Comparison of ENCODE assay signal across 16 cellular contexts in genomic region chr5:124948062-124948753, GRCh38.
A peak's percentile ranks its signal among the peaks of the same experiment; 100 is the strongest.
DNase-seq lines count a peak whose midpoint lies in the region; ATAC-seq, FAIRE-seq and TF ChIP-seq lines count a peak whose summit lies in the region.
"Had no signal": no experiment of that assay in that cellular context is flagged by ENCODE, and none has a peak within 500 bp of the region (broad histone marks: within the 10 kb centered on the region; RNA-seq: fewer than 3 reads in every experiment).

No MANE protein-coding gene starts in this region.

- H3K4me1 ChIP-seq in cardiac muscle cell (ENCODE audit: low read depth) (peaks cover 7% of the 10 kb centered on the region), PC-3 (ENCODE audit: insufficient read depth, low read length) (peaks cover 30% of the 10 kb centered on the region), small intestine (ENCODE audit: control insufficient read depth in 2 of 2, insufficient read depth in 1 of 2, low read depth in 1 of 2, low read length in 1 of 2) (peaks cover 2 to 5% of the 10 kb centered on the region in 2 donors)
- H3K4me1 ChIP-seq: gastroesophageal sphincter, prostate gland had no signal

- H3K27ac ChIP-seq in cardiac muscle cell (no peak overlapping the region), PC-3 (ENCODE audit: low read length) (peak overlapping the region; percentile 90), small intestine (ENCODE audit: low read depth in 1 of 2, low read length in 1 of 2) (no peak overlapping the region)
- H3K27ac ChIP-seq: gastroesophageal sphincter, prostate gland had no signal

- peak overlapping the region; percentile 55 for H3K9ac ChIP-seq in PC-3 (ENCODE audit: low read length)

- no peak overlapping the region for H3K27ac Mint-ChIP-seq in effector memory CD8-positive, alpha-beta T cell
- H3K27ac Mint-ChIP-seq: activated CD4-positive, alpha-beta T cell treated with anti-CD3 and anti-CD28 coated beads, Interleukin-2, amount 10 ng/mL, durations not matched to agents 7 days and 5 days had no signal

- intact Hi-C loops in cardiac septum (cut with DNase I) (loop anchor here (5.0 kb wide), 1 partner anchor 41 kb away; no protein-coding TSS in a partner anchor), PC-3 (cut with micrococcal nuclease) (loop anchor here (1.0 to 5.0 kb wide), 3 partner anchors 200 to 461 kb away; no protein-coding TSS in a partner anchor)

- BruUV-seq in PC-3 (replicated peaks; lab: Mats Ljungman, UMichigan): no TSS peak

- no peaks in the 10 kb centered on the region for H3K27me3 Mint-ChIP-seq in effector memory CD8-positive, alpha-beta T cell
- H3K27me3 Mint-ChIP-seq: activated CD4-positive, alpha-beta T cell treated with anti-CD3 and anti-CD28 coated beads, Interleukin-2, amount 10 ng/mL, durations not matched to agents 7 days and 5 days; central memory CD8-positive, alpha-beta T cell had no signal

- H3K36me3 Mint-ChIP-seq in effector memory CD8-positive, alpha-beta T cell (ENCODE audit: insufficient read depth): no peaks in the 10 kb centered on the region

- no peak overlapping the region for H3K4me3 Mint-ChIP-seq in effector memory CD8-positive, alpha-beta T cell
- H3K4me3 Mint-ChIP-seq: activated CD4-positive, alpha-beta T cell treated with anti-CD3 and anti-CD28 coated beads, Interleukin-2, amount 10 ng/mL, durations not matched to agents 7 days and 5 days; central memory CD8-positive, alpha-beta T cell had no signal

- peak overlapping the region; percentile 62 for H3K4me2 ChIP-seq in PC-3 (ENCODE audit: low read length)

- no peaks in the 10 kb centered on the region for H3K9me3 Mint-ChIP-seq in effector memory CD8-positive, alpha-beta T cell

- POLR2A ChIA-PET in PC-3 (lab: Charles Lee; ENCODE audit: unreplicated experiment): no interaction called here

- 37 to 47% (median 46%) methylated on average over 9 of the region's 9 CpGs for WGBS in small intestine, 3 donors

- peak; percentile 18 to 32 for DNase-seq in cardiac muscle cell (ENCODE audit: low read depth in 1 of 2, low spot score in 1 of 2)
- no peak for DNase-seq in cardiac septum (ENCODE audit: low spot score)
- peak; percentile 60 for DNase-seq in PC-3
- peak; percentile 6 for DNase-seq in fibroblast of gingiva (ENCODE audit: low read depth)
- peak; percentile 34 for DNase-seq in small intestine
- no peak for DNase-seq in NCI-H1092 (lab: John Stamatoyannopoulos, UW)
- no peak for DNase-seq in effector memory CD8-positive, alpha-beta T cell
- DNase-seq: activated CD4-positive, alpha-beta T cell treated with anti-CD3 and anti-CD28 coated beads, Interleukin-2, amount 10 ng/mL, durations not matched to agents 7 days and 5 days; HCEC 1CT; NCI-H82; SW 1271; tibial artery had no signal

- ATAC-seq in PC-3 (peak; percentile 83), GM21381 (IDR thresholded peaks at IDR 0.05; ENCODE audit: unreplicated experiment) (no peak)
- ATAC-seq in effector memory CD8-positive, alpha-beta T cell (replicated peaks): no peak
- ATAC-seq: gastroesophageal sphincter had no signal

- H3F3A ChIP-seq in PC-3 (ENCODE audit: low read length, unreplicated experiment): no peaks in the 10 kb centered on the region

- H3K9me3 ChIP-seq in cardiac muscle cell (ENCODE audit: low read depth): no peaks in the 10 kb centered on the region
- H3K9me3 ChIP-seq in PC-3 (ENCODE audit: low read length): no peaks in the 10 kb centered on the region
- H3K9me3 ChIP-seq in small intestine (ENCODE audit: control insufficient read depth, low read depth): no peaks in the 10 kb centered on the region
- H3K9me3 ChIP-seq: gastroesophageal sphincter, prostate gland, tibial artery had no signal

- H3K36me3 ChIP-seq in cardiac muscle cell: no peaks in the 10 kb centered on the region
- no peaks in the 10 kb centered on the region for H3K36me3 ChIP-seq in PC-3 (ENCODE audit: low read depth, low read length)
- no peaks in the 10 kb centered on the region for H3K36me3 ChIP-seq in small intestine (ENCODE audit: control insufficient read depth in 2 of 2, insufficient read depth in 2 of 2, low read length in 2 of 2)
- H3K36me3 ChIP-seq: gastroesophageal sphincter, prostate gland, tibial artery had no signal

- peak overlapping the region; percentile 42; the same call in 1 of the 2 replicates for H2AFZ ChIP-seq in PC-3 (ENCODE audit: low read length)

- no peaks in the 10 kb centered on the region for H3K27me3 ChIP-seq in cardiac muscle cell
- no peaks in the 10 kb centered on the region for H3K27me3 ChIP-seq in PC-3 (ENCODE audit: low read length)
- no peaks in the 10 kb centered on the region for H3K27me3 ChIP-seq in small intestine (ENCODE audit: control insufficient read depth in 2 of 2, insufficient read depth in 2 of 2, low read length in 2 of 2)
- H3K27me3 ChIP-seq: gastroesophageal sphincter, tibial artery had no signal

- no peaks in the 10 kb centered on the region for H3K4me1 Mint-ChIP-seq in effector memory CD8-positive, alpha-beta T cell (ENCODE audit: low read depth in 2 of 2)
- H3K4me1 Mint-ChIP-seq: activated CD4-positive, alpha-beta T cell treated with anti-CD3 and anti-CD28 coated beads, Interleukin-2, amount 10 ng/mL, durations not matched to agents 7 days and 5 days; central memory CD8-positive, alpha-beta T cell had no signal

- no peaks in the 10 kb centered on the region for H3K79me2 ChIP-seq in PC-3 (ENCODE audit: low read length)

- H4K20me1 ChIP-seq in PC-3 (ENCODE audit: low read length): no peaks in the 10 kb centered on the region

- no peaks in the 10 kb centered on the region for H3K9me2 ChIP-seq in PC-3 (replicated peaks; ENCODE audit: low read length)

- no peak overlapping the region for H3K4me3 ChIP-seq in cardiac muscle cell
- peak overlapping the region; percentile 22; the same call in 1 of the 2 replicates for H3K4me3 ChIP-seq in PC-3 (ENCODE audit: low read length)
- no peak overlapping the region for H3K4me3 ChIP-seq in small intestine (ENCODE audit: low read depth in 1 of 2, low read length in 2 of 2)
- H3K4me3 ChIP-seq: gastroesophageal sphincter, prostate gland, tibial artery had no signal

- FAIRE-seq in small intestine (lab: Jason Lieb, UNC): no peak

- CTCF ChIA-PET in PC-3 (lab: Charles Lee): no interaction called here

- no peak for TF ChIP-seq CTCF in cardiac muscle cell (IDR thresholded peaks at IDR 0.05; ENCODE audit: low read depth, low read length)
- no peak for TF ChIP-seq CTCF in PC-3 (conservative IDR thresholded peaks at IDR 0.05; ENCODE audit: low read depth, low read length)

Comparison
In these comparisons a context has a peak if more than half of its experiments do, and no peak if none do; other contexts are left out.
1. DNase-seq: peak in cardiac muscle cell (2 of 2), PC-3 (single experiment), fibroblast of gingiva (single experiment) and small intestine (single experiment); none in cardiac septum (single experiment), NCI-H1092 (single experiment) and effector memory CD8-positive, alpha-beta T cell (0 of 3).